8 cellular contexts compared by ENCODE assay signal in the genomic region with DNA sequence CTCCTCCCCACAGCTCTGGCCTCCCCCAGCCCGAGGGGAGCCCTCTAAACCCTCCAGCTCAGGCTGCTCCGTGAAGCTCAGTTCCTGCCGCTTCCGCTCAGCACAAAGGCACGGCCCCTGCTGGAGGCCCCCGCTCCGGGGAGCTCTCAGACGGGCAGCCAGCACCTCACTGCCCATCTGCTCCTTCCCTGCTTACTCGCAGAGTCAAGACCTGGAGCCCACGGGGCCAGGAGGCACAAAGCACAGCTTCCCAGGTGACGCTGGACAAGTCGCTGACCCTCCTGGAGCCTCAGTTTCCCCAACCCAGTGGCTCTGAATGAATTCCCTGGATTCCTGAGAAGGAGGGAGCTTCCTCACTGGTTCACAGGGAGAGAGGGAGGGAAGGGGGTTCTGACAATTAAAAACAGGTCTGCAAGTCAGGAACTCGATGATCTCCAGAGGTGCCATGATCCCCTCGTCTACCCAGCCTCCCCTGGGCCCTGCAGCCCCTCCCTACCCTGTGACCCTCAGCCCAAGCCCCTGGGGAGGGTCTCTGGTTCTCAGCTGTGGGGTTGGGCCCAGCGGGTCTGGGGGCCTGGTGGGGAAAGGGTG. TPM values are rescaled to one million over a fixed set of nuclear protein-coding genes. Genes with fewer than 3 reads are reported as not detected.
A peak's percentile ranks its signal among the peaks of the same experiment; 100 is the strongest.
DNase-seq lines count a peak whose midpoint lies in the region; ATAC-seq, FAIRE-seq and TF ChIP-seq lines count a peak whose summit lies in the region.

No MANE protein-coding gene starts in this region.

- dilution Hi-C loops in keratinocyte (cut with MboI; ENCODE audit: extremely low pct_ligation_motif_present, low sequenced_read_pairs) = no loop called here

- no peak overlapping the region for H2AFZ ChIP-seq in keratinocyte (ENCODE audit: control insufficient read depth, low read length)

- H3K4me1 ChIP-seq in keratinocyte (ENCODE audit: control insufficient read depth, extremely low read depth, insufficient read depth, low read length) (peaks cover 40% of the 10 kb centered on the region), tibial nerve (peaks cover 0 to 68% (median 46%) of the 10 kb centered on the region in 4 donors)

- H4K20me1 ChIP-seq in keratinocyte (ENCODE audit: control insufficient read depth, extremely low read depth, insufficient read depth, low read length) = peaks cover 22% of the 10 kb centered on the region

- peak; percentile 76 for DNase-seq in GM06990 (ENCODE audit: extremely low read depth, insufficient read length)
- peak; percentile 12 for DNase-seq in NCI-H1694 treated with DMSO at 0.1 percent for 48 hours (lab: John Stamatoyannopoulos, UW)
- peak; percentile 63 for DNase-seq in amniotic epithelial cell (ENCODE audit: low read depth)
- DNase-seq in keratinocyte (ENCODE audit: low read depth, low spot score) = no peak
- DNase-seq in tibial nerve (ENCODE audit: low spot score in 2 of 2) = no peak
- DNase-seq in RCC 7860 (ENCODE audit: low spot score) = no peak
- DNase-seq in NCI-H1048 (lab: John Stamatoyannopoulos, UW) = no peak

- peak overlapping the region; percentile 62 for H3K4me3 ChIP-seq in GM06990 (replicated peaks; ENCODE audit: low read depth, low read length)
- H3K4me3 ChIP-seq in keratinocyte (ENCODE audit: control insufficient read depth in 2 of 3, extremely low read depth in 1 of 3, insufficient read depth in 2 of 3, low read depth in 1 of 3, low read length in 3 of 3) = no peak overlapping the region
- peak overlapping the region in 2 of 4 donors; percentile 2 to 19 for H3K4me3 ChIP-seq in tibial nerve

- no peak for TF ChIP-seq POLR2A in tibial nerve (IDR thresholded peaks at IDR 0.05)

- H3K36me3 ChIP-seq in GM06990 (ENCODE audit: control insufficient read depth, insufficient read depth, low read length) = peaks cover 4% of the 10 kb centered on the region; the same call in 1 of the 2 replicates
- H3K36me3 ChIP-seq in keratinocyte (ENCODE audit: control insufficient read depth in 2 of 2, extremely low read depth in 1 of 2, insufficient read depth in 2 of 2, low read length in 2 of 2) = peaks cover 4 to 5% of the 10 kb centered on the region in 2 experiments
- H3K36me3 ChIP-seq in tibial nerve = no peaks in the 10 kb centered on the region

- ATAC-seq in HG03280 (IDR thresholded peaks at IDR 0.05; ENCODE audit: unreplicated experiment) = no peak

- H3K4me2 ChIP-seq in keratinocyte (ENCODE audit: control insufficient read depth, extremely low read depth, insufficient read depth, low read depth, low read length) = peak overlapping the region; percentile 25

- peaks cover 76% of the 10 kb centered on the region for H3K79me2 ChIP-seq in keratinocyte (ENCODE audit: control insufficient read depth, insufficient read depth, low read length)

- TF ChIP-seq CTCF in GM06990 (IDR thresholded peaks at IDR 0.05; ENCODE audit: insufficient read depth, low read length, poor library complexity, severe bottlenecking) = peak; percentile 21
- TF ChIP-seq CTCF in keratinocyte (optimal IDR thresholded peaks at IDR 0.05 in 1 of 3, IDR thresholded peaks at IDR 0.05 in 1 of 3, conservative IDR thresholded peaks at IDR 0.05 in 1 of 3; ENCODE audit: extremely low read depth in 1 of 3, insufficient read depth in 2 of 3, low read length in 3 of 3) = no peak
- TF ChIP-seq CTCF in tibial nerve (IDR thresholded peaks at IDR 0.05) = no peak

- H3K9me3 ChIP-seq in keratinocyte (ENCODE audit: control insufficient read depth, low read depth, low read length) (no peaks in the 10 kb centered on the region), tibial nerve (no peaks in the 10 kb centered on the region)

- peaks cover 4% of the 10 kb centered on the region for H3K9me1 ChIP-seq in keratinocyte (ENCODE audit: control insufficient read depth, extremely low read depth, insufficient read depth, low read length)

- H3K9ac ChIP-seq in keratinocyte (ENCODE audit: control insufficient read depth, extremely low read depth, insufficient read depth, low read length) = no peak overlapping the region

- FAIRE-seq in keratinocyte (lab: Jason Lieb, UNC) (no peak), RCC 7860 (lab: Jason Lieb, UNC) (no peak)

- no peak for TF ChIP-seq EP300 in tibial nerve (IDR thresholded peaks at IDR 0.05)

- 11 to 27% methylated on average over 10 to 11 of the region's 15 CpGs for WGBS in tibial nerve, 2 donors

- no peak overlapping the region for H3K27ac ChIP-seq in keratinocyte (ENCODE audit: control insufficient read depth, insufficient read depth, low read length)
- peak overlapping the region; percentile 9 to 73 (median 58) for H3K27ac ChIP-seq in tibial nerve

- H3K27me3 ChIP-seq in GM06990 (replicated peaks; ENCODE audit: control insufficient read depth, insufficient read depth, low read length) (no peaks in the 10 kb centered on the region), keratinocyte (ENCODE audit: control insufficient read depth, extremely low read depth, insufficient read depth, low read length) (no peaks in the 10 kb centered on the region), tibial nerve (no peaks in the 10 kb centered on the region)

RNA-seq across cellular contexts. Expression of a gene that starts 36.2 kb away (rescaled TPM):
- 16.4 to 32.1 TPM (median 18.2 TPM) in 3 replicates for polyA plus RNA-seq in keratinocyte
- 5.5 TPM for polyA plus RNA-seq in keratinocyte (2011; ENCODE audit: low read depth)
- 15.8 and 23.4 TPM in 2 replicates for polyA plus RNA-seq in keratinocyte (2011; cell fraction: cytosol; rRNA removed)
- polyA plus RNA-seq in keratinocyte (2011; cell fraction: nucleus; rRNA removed) = 34.4 and 38.2 TPM in 2 replicates
- polyA plus RNA-seq in keratinocyte (2012; ENCODE audit: low replicate concordance) = 8.7 and 37.0 TPM in 2 replicates
- polyA minus RNA-seq in keratinocyte = 28.5 to 58.4 TPM (median 37.2 TPM) in 3 replicates
- 39.5 TPM for polyA minus RNA-seq in keratinocyte (2011; cell fraction: cytosol; rRNA and poly(A)+ RNA removed)
- 25.2 and 36.2 TPM in 2 replicates for polyA minus RNA-seq in keratinocyte (2011; cell fraction: nucleus; rRNA and poly(A)+ RNA removed)
- total RNA-seq in tibial nerve = 10 to 100 TPM; 10.3 to 20.1 (median 13.1) TPM

Comparison
In these comparisons a context has a peak if more than half of its experiments do, and no peak if none do; other contexts are left out.
1. DNase-seq: peak in GM06990 (single experiment), NCI-H1694 treated with DMSO at 0.1 percent for 48 hours (single experiment) and amniotic epithelial cell (single experiment); none in keratinocyte (single experiment), tibial nerve (0 of 2), RCC 7860 (single experiment) and NCI-H1048 (single experiment).